Comparison of ENCODE assay signal across 13 cellular contexts in the genomic region with DNA sequence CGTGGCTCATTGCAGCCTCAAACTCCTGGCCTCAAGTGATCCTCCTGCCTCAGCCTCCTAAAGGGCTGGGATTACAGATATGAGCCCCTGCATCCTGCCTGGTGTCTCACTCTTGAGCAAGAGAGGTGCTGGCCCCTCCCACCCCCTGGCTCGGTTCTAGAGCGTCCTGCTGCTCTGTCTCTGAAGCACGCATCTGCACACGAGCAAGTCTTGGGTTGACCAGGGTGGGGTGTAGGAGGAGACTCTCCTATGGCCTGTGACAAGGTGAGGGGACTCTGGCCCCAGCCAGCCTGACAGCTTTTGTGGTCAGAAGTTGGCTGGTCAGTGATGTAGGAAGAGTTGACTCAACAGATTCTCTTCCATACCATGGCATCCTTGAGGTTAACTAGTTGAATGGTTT.
DNase-seq lines count a peak whose midpoint lies in the region; ATAC-seq and TF ChIP-seq lines count a peak whose summit lies in the region.
"Had no signal": no experiment of that assay in that cellular context is flagged by ENCODE, and none has a peak within 500 bp of the region (broad histone marks: within the 10 kb centered on the region; RNA-seq: fewer than 3 reads in every experiment).

No MANE protein-coding gene starts in this region.

- H3K27me3 ChIP-seq in spleen (replicated peaks in 1 of 7) (peaks cover 0 to 24% (median 0%) of the 10 kb centered on the region in 7 donors), aorta (ENCODE audit: control insufficient read depth in 1 of 2, insufficient read depth in 2 of 2, low read length in 1 of 2) (no peaks in the 10 kb centered on the region), colonic mucosa (no peaks in the 10 kb centered on the region)
- H3K27me3 ChIP-seq: SJCRH30 had no signal

- H3K9ac ChIP-seq in colonic mucosa (ENCODE audit: low read depth in 2 of 2, low read length in 2 of 2), result no peak overlapping the region

- TF ChIP-seq POLR2A in spleen (IDR thresholded peaks at IDR 0.05), result no peak

- intact Hi-C loops in spleen (cut with DNase I; ENCODE audit: low total_unique reads), result loop anchor here (10.0 kb wide), 2 partner anchors 90 to 290 kb away; no protein-coding TSS in a partner anchor
- intact Hi-C loops in aorta (cut with DNase I), result no loop called here
- intact Hi-C loops in colonic mucosa (cut with DNase I), result loop anchor here (2.0 to 5.0 kb wide), 2 partner anchors 267 to 290 kb away; no protein-coding TSS in a partner anchor

- H3K9me3 Mint-ChIP-seq in activated naive CD8-positive, alpha-beta T cell treated with anti-CD3 and anti-CD28 coated beads, Interleukin-2, amount 10 ng/mL, durations not matched to agents 7 days and 5 days, result peaks cover 1% of the 10 kb centered on the region
- no peaks in the 10 kb centered on the region for H3K9me3 Mint-ChIP-seq in activated naive CD8-positive, alpha-beta T cell treated with anti-CD3 and anti-CD28 coated beads for 36 hours
- H3K9me3 Mint-ChIP-seq in memory B cell, result no peaks in the 10 kb centered on the region

- POLR2A ChIA-PET in activated naive CD8-positive, alpha-beta T cell treated with anti-CD3 and anti-CD28 coated beads, Interleukin-2, amount 10 ng/mL, durations not matched to agents 7 days and 5 days (lab: Charles Lee), result interaction anchor here (0.7 to 1.3 kb wide), 2 partner anchors 60 to 201 kb away, joined by 3 read pairs; no protein-coding TSS in a partner anchor

- TF ChIP-seq CTCF in spleen (IDR thresholded peaks at IDR 0.05 in 8 of 11, conservative IDR thresholded peaks at IDR 0.05 in 3 of 11) (no peak), colonic mucosa (IDR thresholded peaks at IDR 0.05) (no peak)

- H3K27me3 Mint-ChIP-seq in activated naive CD8-positive, alpha-beta T cell treated with anti-CD3 and anti-CD28 coated beads, Interleukin-2, amount 10 ng/mL, durations not matched to agents 7 days and 5 days, result peaks cover 5% of the 10 kb centered on the region
- no peaks in the 10 kb centered on the region for H3K27me3 Mint-ChIP-seq in activated naive CD8-positive, alpha-beta T cell treated with anti-CD3 and anti-CD28 coated beads for 36 hours
- H3K27me3 Mint-ChIP-seq in memory B cell, result peaks cover 3% of the 10 kb centered on the region

- peak overlapping the region; percentile 4 for H3K27ac Mint-ChIP-seq in activated naive CD8-positive, alpha-beta T cell treated with anti-CD3 and anti-CD28 coated beads, Interleukin-2, amount 10 ng/mL, durations not matched to agents 7 days and 5 days
- no peak overlapping the region for H3K27ac Mint-ChIP-seq in activated naive CD8-positive, alpha-beta T cell treated with anti-CD3 and anti-CD28 coated beads for 36 hours
- peak overlapping the region; percentile 21 for H3K27ac Mint-ChIP-seq in memory B cell
- H3K27ac Mint-ChIP-seq: GM23338 had no signal

- H3K36me3 ChIP-seq in spleen (no peaks in the 10 kb centered on the region), aorta (ENCODE audit: control insufficient read depth in 1 of 2, insufficient read depth in 2 of 2, low read length in 1 of 2) (no peaks in the 10 kb centered on the region), colonic mucosa (no peaks in the 10 kb centered on the region)
- H3K36me3 ChIP-seq: SJCRH30 had no signal

- H3K36me3 Mint-ChIP-seq in activated naive CD8-positive, alpha-beta T cell treated with anti-CD3 and anti-CD28 coated beads, Interleukin-2, amount 10 ng/mL, durations not matched to agents 7 days and 5 days, result no peaks in the 10 kb centered on the region
- no peaks in the 10 kb centered on the region for H3K36me3 Mint-ChIP-seq in activated naive CD8-positive, alpha-beta T cell treated with anti-CD3 and anti-CD28 coated beads for 36 hours
- no peaks in the 10 kb centered on the region for H3K36me3 Mint-ChIP-seq in memory B cell

- H3K9me3 ChIP-seq in spleen (peaks cover 0 to 4% (median 0%) of the 10 kb centered on the region in 8 donors), aorta (ENCODE audit: control insufficient read depth, low read length) (no peaks in the 10 kb centered on the region), colonic mucosa (no peaks in the 10 kb centered on the region)
- H3K9me3 ChIP-seq: SJCRH30 had no signal

- H3K4me3 ChIP-seq in spleen (no peak overlapping the region), aorta (ENCODE audit: low read length in 2 of 2) (no peak overlapping the region), colonic mucosa (no peak overlapping the region)
- H3K4me3 ChIP-seq: GM23338, SJCRH30 had no signal

- H3K4me1 Mint-ChIP-seq in activated naive CD8-positive, alpha-beta T cell treated with anti-CD3 and anti-CD28 coated beads, Interleukin-2, amount 10 ng/mL, durations not matched to agents 7 days and 5 days, result peaks cover 19% of the 10 kb centered on the region
- peaks cover 22% of the 10 kb centered on the region for H3K4me1 Mint-ChIP-seq in activated naive CD8-positive, alpha-beta T cell treated with anti-CD3 and anti-CD28 coated beads for 36 hours
- peaks cover 34% of the 10 kb centered on the region for H3K4me1 Mint-ChIP-seq in memory B cell

- no peak overlapping the region for H3K27ac ChIP-seq in spleen
- no peak overlapping the region for H3K27ac ChIP-seq in aorta (ENCODE audit: low read depth in 1 of 2, low read length in 2 of 2)
- no peak overlapping the region for H3K27ac ChIP-seq in colonic mucosa
- H3K27ac ChIP-seq: C4-2B, SJCRH30 had no signal

- no peak for DNase-seq in activated naive CD8-positive, alpha-beta T cell treated with anti-CD3 and anti-CD28 coated beads, Interleukin-2, amount 10 ng/mL, durations not matched to agents 7 days and 5 days
- no peak for DNase-seq in activated naive CD8-positive, alpha-beta T cell treated with anti-CD3 and anti-CD28 coated beads for 36 hours
- DNase-seq in memory B cell (ENCODE audit: low spot score in 2 of 2) (no peak), spleen (peak; percentile 53), aorta (peak; percentile 16 to 51), colonic mucosa (no peak), nucleus accumbens (lab: John Stamatoyannopoulos, UW) (no peak)
- DNase-seq: NCI-H2029 treated with DMSO at 0.1 percent for 48 hours, NCI-H2171 had no signal

- no peak overlapping the region for H3K4me3 Mint-ChIP-seq in activated naive CD8-positive, alpha-beta T cell treated with anti-CD3 and anti-CD28 coated beads, Interleukin-2, amount 10 ng/mL, durations not matched to agents 7 days and 5 days
- H3K4me3 Mint-ChIP-seq in activated naive CD8-positive, alpha-beta T cell treated with anti-CD3 and anti-CD28 coated beads for 36 hours, result no peak overlapping the region
- no peak overlapping the region for H3K4me3 Mint-ChIP-seq in memory B cell
- H3K4me3 Mint-ChIP-seq: GM23338 had no signal

- WGBS in spleen, 5 donors, result 83 to 95% (median 89%) methylated on average over 5 of the region's 5 CpGs
- WGBS in aorta, 2 donors, result 93 to 96% methylated on average over 5 of the region's 5 CpGs

- ATAC-seq in activated naive CD8-positive, alpha-beta T cell treated with anti-CD3 and anti-CD28 coated beads, Interleukin-2, amount 10 ng/mL, durations not matched to agents 7 days and 5 days (ENCODE audit: low read depth), result no peak
- ATAC-seq in memory B cell (ENCODE audit: low read depth), result no peak
- no peak for ATAC-seq in aorta (ENCODE audit: low FRiP score)
- no peak for ATAC-seq in GM21423 (IDR thresholded peaks at IDR 0.05; ENCODE audit: unreplicated experiment)
- ATAC-seq: GM23338 had no signal

- H3K4me1 ChIP-seq in spleen (peaks cover 0 to 47% (median 3%) of the 10 kb centered on the region in 6 donors), aorta (ENCODE audit: control insufficient read depth in 1 of 2, insufficient read depth in 2 of 2, low read length in 2 of 2) (no peaks in the 10 kb centered on the region), colonic mucosa (no peaks in the 10 kb centered on the region)
- H3K4me1 ChIP-seq: SJCRH30 had no signal

Comparison
In these comparisons a context has a peak if more than half of its experiments do, and no peak if none do; other contexts are left out.
1. DNase-seq: peak in spleen (single experiment) and aorta (2 of 2); none in activated naive CD8-positive, alpha-beta T cell treated with anti-CD3 and anti-CD28 coated beads, Interleukin-2, amount 10 ng/mL, durations not matched to agents 7 days and 5 days (single experiment), activated naive CD8-positive, alpha-beta T cell treated with anti-CD3 and anti-CD28 coated beads for 36 hours (single experiment), memory B cell (0 of 2), colonic mucosa (single experiment) and nucleus accumbens (0 of 56).
2. intact Hi-C loops: an anchor here in spleen (10.0 kb wide) and colonic mucosa (2.0 to 5.0 kb wide); none called in aorta.